15 cellular contexts compared by ENCODE assay signal in the genomic region with DNA sequence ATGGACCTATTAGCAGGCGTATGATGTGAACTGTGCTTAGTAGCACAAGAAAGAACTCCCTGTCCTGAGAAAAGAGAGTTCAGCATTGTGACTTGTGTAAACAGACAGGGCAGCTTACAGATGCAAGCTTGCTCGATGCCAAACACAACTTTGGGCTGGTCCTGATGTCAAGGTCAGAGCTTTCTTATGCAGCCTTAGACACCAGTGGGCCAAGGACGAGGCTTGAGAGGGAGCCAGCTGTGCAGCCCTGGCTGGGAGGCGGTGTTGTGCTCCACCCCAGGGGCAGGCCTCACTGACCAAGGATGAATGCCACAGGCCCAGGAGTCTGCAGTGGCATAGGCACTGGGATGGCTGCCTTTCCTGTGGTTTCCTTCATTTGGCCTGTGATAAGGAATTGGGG. TPM values are rescaled to one million over a fixed set of nuclear protein-coding genes. Genes with fewer than 3 reads are reported as not detected.
DNase-seq lines count a peak whose midpoint lies in the region; ATAC-seq and TF ChIP-seq lines count a peak whose summit lies in the region.
"Had no signal": no experiment of that assay in that cellular context is flagged by ENCODE, and none has a peak within 500 bp of the region (broad histone marks: within the 10 kb centered on the region; RNA-seq: fewer than 3 reads in every experiment).

No MANE protein-coding gene starts in this region.

- ATAC-seq in GM23338 (peak; percentile 17; the same call in 1 of the 3 replicates), GM21529 (IDR thresholded peaks at IDR 0.05; ENCODE audit: unreplicated experiment) (no peak)

- no peak for DNase-seq in GM23338 (ENCODE audit: low spot score)
- DNase-seq in fibroblast of the conjunctiva (ENCODE audit: low read depth): peak; percentile 33
- peak; percentile 59 for DNase-seq in midbrain (lab: John Stamatoyannopoulos, UW)
- DNase-seq in stomach: peak; percentile 43
- DNase-seq in NCI-H82 (lab: John Stamatoyannopoulos, UW): no peak
- DNase-seq in retina: no peak
- no peak for DNase-seq in inferior parietal cortex (ENCODE audit: extremely low spot score)
- DNase-seq: activated CD4-positive, alpha-beta T cell treated with anti-CD3 and anti-CD28 coated beads, Interleukin-2, amount 50 U/mL, for 48 hours; Calu3; effector CD4-positive, alpha-beta T cell; immature natural killer cell; NCI-H1092; SJCRH30; stimulated activated CD4-positive, alpha-beta T cell treated with anti-CD3 and anti-CD28 coated beads, Interleukin-2, amount 100 ng/mL, for 48 hours had no signal

- TF ChIP-seq EP300 in stomach (IDR thresholded peaks at IDR 0.05): no peak

- H3K36me3 ChIP-seq in GM23338 (ENCODE audit: insufficient read depth): peaks cover 90% of the 10 kb centered on the region
- H3K36me3 ChIP-seq in stomach: peaks cover 53 to 77% (median 75%) of the 10 kb centered on the region in 4 donors

- H4K20me1 ChIP-seq in GM23338 (replicated peaks; ENCODE audit: insufficient read depth): peaks cover 97% of the 10 kb centered on the region

- peaks cover 82% of the 10 kb centered on the region for H3F3A ChIP-seq in GM23338 (replicated peaks; ENCODE audit: low read depth)

- peak overlapping the region; percentile 75; the same call in 1 of the 2 replicates for H3K27ac Mint-ChIP-seq in GM23338

- intact Hi-C loops in stomach (cut with DNase I; ENCODE audit: low total_unique reads): no loop called here

- H3K4me2 ChIP-seq in GM23338: no peak overlapping the region

- no peaks in the 10 kb centered on the region for H3K9me3 ChIP-seq in stomach
- H3K9me3 ChIP-seq: SJCRH30 had no signal

- peaks cover 48% of the 10 kb centered on the region for H3K4me1 Mint-ChIP-seq in GM23338

- 32 to 50% (median 38%) methylated on average over 2 to 4 of the region's 4 CpGs for WGBS in stomach, 5 donors

- H3K9me3 Mint-ChIP-seq in GM23338: no peaks in the 10 kb centered on the region
- H3K9me3 Mint-ChIP-seq: immature natural killer cell had no signal

- no peak for TF ChIP-seq POLR2A in stomach (IDR thresholded peaks at IDR 0.05)

- H3K27me3 ChIP-seq in GM23338 (ENCODE audit: insufficient read depth) (no peaks in the 10 kb centered on the region), stomach (no peaks in the 10 kb centered on the region)
- H3K27me3 ChIP-seq: SJCRH30 had no signal

- H3K4me3 ChIP-seq in GM23338: no peak overlapping the region
- H3K4me3 ChIP-seq in stomach: no peak overlapping the region
- H3K4me3 ChIP-seq: SJCRH30 had no signal

- no peak overlapping the region for H3K4me3 Mint-ChIP-seq in GM23338
- H3K4me3 Mint-ChIP-seq: immature natural killer cell had no signal

- peaks cover 97% of the 10 kb centered on the region for H3K36me3 Mint-ChIP-seq in GM23338 (ENCODE audit: low read depth)

- TF ChIP-seq CTCF in GM23338 (conservative IDR thresholded peaks at IDR 0.05; ENCODE audit: low read depth in 2 of 2) (no peak), stomach (IDR thresholded peaks at IDR 0.05) (no peak)

- no peak overlapping the region for H2AFZ ChIP-seq in GM23338

- peaks cover 17% of the 10 kb centered on the region for H3K4me1 ChIP-seq in GM23338 (ENCODE audit: insufficient read depth)
- peaks cover 31 to 77% (median 54%) of the 10 kb centered on the region in 4 donors for H3K4me1 ChIP-seq in stomach
- H3K4me1 ChIP-seq: SJCRH30 had no signal

- peaks cover 100% of the 10 kb centered on the region for H3K79me2 ChIP-seq in GM23338 (replicated peaks; ENCODE audit: insufficient read depth)

- peaks cover 19% of the 10 kb centered on the region for H3K27me3 Mint-ChIP-seq in GM23338 (ENCODE audit: insufficient read depth, low read depth, poor library complexity)

- H3K9me2 ChIP-seq in GM23338 (ENCODE audit: insufficient read depth): no peaks in the 10 kb centered on the region

- peak overlapping the region; percentile 87 for H3K27ac ChIP-seq in GM23338 (ENCODE audit: low read depth)
- H3K27ac ChIP-seq in stomach: peak overlapping the region; percentile 20 to 55 (median 47)
- H3K27ac ChIP-seq: SJCRH30 had no signal

TF ChIP-seq in GM23338, 12 proteins besides CTCF, POLR2A, EP300 and RAD21:
- 0 out of 2 replicates have a peak, but pooled peaks have one; percentile 27 for TF ChIP-seq POLR2AphosphoS5 (IDR thresholded peaks at IDR 0.05; ENCODE audit: low read depth)
- TF ChIP-seq STAT1 (IDR thresholded peaks at IDR 0.05; ENCODE audit: unreplicated experiment): no peak

RNA-seq across cellular contexts. Expression of a gene that starts 35.4 kb away (rescaled TPM):
- total RNA-seq in GM23338 (2014; rRNA removed; shearing (Covaris generic)): 156 and 158 TPM in 2 replicates
- polyA plus RNA-seq in GM23338 (2016; fragmentation: Nextera tagmentation; extraction: Ambion mirVana): 75.5 and 84.2 TPM in 2 replicates
- 10 to 100 TPM; 11.6 to 57.2 (median 31.7) TPM for total RNA-seq in stomach
- 10 to 100 TPM; 11.2 to 16.3 (median 12.3) TPM for polyA plus RNA-seq in stomach

Comparison
In these comparisons a context has a peak if more than half of its experiments do, and no peak if none do; other contexts are left out.
1. DNase-seq: peak in fibroblast of the conjunctiva (single experiment), midbrain (single experiment) and stomach (single experiment); none in GM23338 (single experiment), NCI-H82 (single experiment), retina (single experiment) and inferior parietal cortex (single experiment).